In genomic region chr3:143119009-143119914, GRCh38 we compare ENCODE assay signal across 1 cellular context.
TF ChIP-seq lines count a peak whose summit lies in the region.

CHST2 (plus strand) TSS chr3:143119771; CDS start chr3:143120817, 1,046 bp downstream.

TF ChIP-seq in K562, 482 proteins besides CTCF, POLR2A, EP300 and RAD21 (continued from another document and continues in another):
- 0 out of 2 replicates have a peak, but pooled peaks have one; percentile 8 for TF ChIP-seq ARID4B (CRISPR knock-in tag; IDR thresholded peaks at IDR 0.05)
- no peak for TF ChIP-seq ZNF146 (CRISPR knock-in tag; IDR thresholded peaks at IDR 0.05; ENCODE audit: unreplicated experiment)
- no peak for TF ChIP-seq CEBPZ (IDR thresholded peaks at IDR 0.05; ENCODE audit: borderline replicate concordance, low read depth, low read length)
- TF ChIP-seq CREB3L1 (IDR thresholded peaks at IDR 0.05; ENCODE audit: borderline replicate concordance, low read depth), result 0 out of 2 replicates have a peak, but pooled peaks have one; percentile 33
- 0 out of 2 replicates have a peak, but pooled peaks have one; percentile 24 for TF ChIP-seq SMARCA4 (IDR thresholded peaks at IDR 0.05)
- 0 out of 2 replicates have a peak, but pooled peaks have one; percentile 1 for TF ChIP-seq TCF7 (IDR thresholded peaks at IDR 0.05; ENCODE audit: borderline replicate concordance)
- peak; percentile 13; the same call in 1 of the 2 replicates for TF ChIP-seq MBD2 (IDR thresholded peaks at IDR 0.05; ENCODE audit: borderline replicate concordance, low read depth)
- TF ChIP-seq MAX (CRISPR knock-in tag; IDR thresholded peaks at IDR 0.05), result 0 out of 2 replicates have a peak, but pooled peaks have one; percentile 17
- TF ChIP-seq CXXC5 (CRISPR knock-in tag; IDR thresholded peaks at IDR 0.05), result peak; percentile 99
- 0 out of 2 replicates have a peak, but pooled peaks have one; percentile 36 for TF ChIP-seq ZBTB2 (IDR thresholded peaks at IDR 0.05)
- no peak for TF ChIP-seq NR2C2 (CRISPR knock-in tag; IDR thresholded peaks at IDR 0.05)
- peak; percentile 91 for TF ChIP-seq NR2C2 (tag; IDR thresholded peaks at IDR 0.05)
- TF ChIP-seq HDAC1 (IDR thresholded peaks at IDR 0.05), result peak in 1 of 2 experiments; percentile 4; a peak in 1 of 4 replicates
- TF ChIP-seq NCOA4 (IDR thresholded peaks at IDR 0.05; ENCODE audit: partially characterized antibody), result no peak
- TF ChIP-seq ZNF75A (CRISPR knock-in tag; IDR thresholded peaks at IDR 0.05), result no peak
- 0 out of 2 replicates have a peak, but pooled peaks have one; percentile 21 for TF ChIP-seq TCF3 (CRISPR knock-in tag; IDR thresholded peaks at IDR 0.05)
- TF ChIP-seq TAF1 (IDR thresholded peaks at IDR 0.05; ENCODE audit: control insufficient read depth, extremely low read depth, insufficient read depth, low read length, severe bottlenecking), result peak; percentile 75
- peak; percentile 30 to 39; a peak in 1 of 4 replicates for TF ChIP-seq NRF1 (conservative IDR thresholded peaks at IDR 0.05 in 1 of 2, IDR thresholded peaks at IDR 0.05 in 1 of 2)
- no peak for TF ChIP-seq NR1H2 (CRISPR knock-in tag; IDR thresholded peaks at IDR 0.05)
- peak; percentile 87 for TF ChIP-seq PHF21A (IDR thresholded peaks at IDR 0.05; ENCODE audit: borderline replicate concordance, low read depth)
- peak; percentile 61 for TF ChIP-seq RBM25 (IDR thresholded peaks at IDR 0.05; ENCODE audit: low read depth, low read length, severe bottlenecking)
- peak; percentile 81 for TF ChIP-seq MYC (IDR thresholded peaks at IDR 0.05; ENCODE audit: low read depth, low read length)
- peak; percentile 47; the same call in 1 of the 2 replicates for TF ChIP-seq MYC (CRISPR knock-in tag; IDR thresholded peaks at IDR 0.05; ENCODE audit: borderline replicate concordance, low read depth)
- 0 out of 2 replicates have a peak, but pooled peaks have one; percentile 17 for TF ChIP-seq MITF (IDR thresholded peaks at IDR 0.05)
- peak; percentile 58 to 65; a peak in 3 of 4 replicates for TF ChIP-seq MNT (conservative IDR thresholded peaks at IDR 0.05)
- TF ChIP-seq ZNF175 (CRISPR knock-in tag; IDR thresholded peaks at IDR 0.05; ENCODE audit: low read depth), result peak; percentile 79; the same call in 1 of the 2 replicates
- peak; percentile 54 for TF ChIP-seq CBFA2T3 (IDR thresholded peaks at IDR 0.05)
- peak; percentile 16; the same call in 1 of the 2 replicates for TF ChIP-seq MTA3 (IDR thresholded peaks at IDR 0.05; ENCODE audit: borderline replicate concordance)
- TF ChIP-seq CBX1 (IDR thresholded peaks at IDR 0.05; ENCODE audit: low read depth), result peak; percentile 81; the same call in 1 of the 2 replicates
- TF ChIP-seq EGR1 (conservative IDR thresholded peaks at IDR 0.05), result peak; percentile 34; the same call in 1 of the 2 replicates
- TF ChIP-seq PML (IDR thresholded peaks at IDR 0.05; ENCODE audit: low read length), result peak; percentile 59; the same call in 1 of the 2 replicates
- peak; percentile 95 for TF ChIP-seq ESRRA (IDR thresholded peaks at IDR 0.05; ENCODE audit: borderline replicate concordance, low read depth)
- peak; percentile 54 for TF ChIP-seq POLR2B (IDR thresholded peaks at IDR 0.05; ENCODE audit: low read depth, partially characterized antibody)
- TF ChIP-seq MEIS2 (IDR thresholded peaks at IDR 0.05; ENCODE audit: partially characterized antibody), result peak; percentile 98
